In genomic region chr1:157781048-157781447, GRCh38 we compare ENCODE assay signal across 13 cellular contexts. TPM values are rescaled to one million over a fixed set of nuclear protein-coding genes. Genes with fewer than 3 reads are reported as not detected.
A peak's percentile ranks its signal among the peaks of the same experiment; 100 is the strongest.
DNase-seq lines count a peak whose midpoint lies in the region; ATAC-seq and TF ChIP-seq lines count a peak whose summit lies in the region.
"Had no signal": no experiment of that assay in that cellular context is flagged by ENCODE, and none has a peak within 500 bp of the region (broad histone marks: within the 10 kb centered on the region; RNA-seq: fewer than 3 reads in every experiment).

No MANE protein-coding gene starts in this region.

- peaks cover 1% of the 10 kb centered on the region for H3K9me3 Mint-ChIP-seq in memory B cell
- H3K9me3 Mint-ChIP-seq: central memory CD8-positive, alpha-beta T cell; neural crest cell had no signal

- TF ChIP-seq CTCF in uterus (IDR thresholded peaks at IDR 0.05) = no peak

- H3K4me1 ChIP-seq in uterus = no peaks in the 10 kb centered on the region
- H3K4me1 ChIP-seq: esophagus squamous epithelium had no signal

- no peak overlapping the region for H3K4me3 ChIP-seq in uterus
- H3K4me3 ChIP-seq: esophagus squamous epithelium had no signal

- peak overlapping the region; percentile 67 for H3K27ac Mint-ChIP-seq in memory B cell

- no peak for TF ChIP-seq POLR2A in uterus (IDR thresholded peaks at IDR 0.05)

- intact Hi-C loops in uterus (cut with DNase I; ENCODE audit: low total_unique reads) = no loop called here

- ATAC-seq in GM18909 (IDR thresholded peaks at IDR 0.05; ENCODE audit: poor library complexity, unreplicated experiment) (peak; percentile 61), GM21717 (IDR thresholded peaks at IDR 0.05; ENCODE audit: unreplicated experiment) (peak; percentile 66), HG03432 (IDR thresholded peaks at IDR 0.05; ENCODE audit: unreplicated experiment) (peak; percentile 67), memory B cell (ENCODE audit: low read depth) (peak; percentile 21), GM19324 (IDR thresholded peaks at IDR 0.05; ENCODE audit: low FRiP score, unreplicated experiment) (no peak)
- ATAC-seq: Panc1 had no signal

- H3K9me3 ChIP-seq in uterus = no peaks in the 10 kb centered on the region
- H3K9me3 ChIP-seq: esophagus squamous epithelium had no signal

- H3K4me1 Mint-ChIP-seq in memory B cell = peaks cover 63% of the 10 kb centered on the region

- H3K27me3 Mint-ChIP-seq in memory B cell = no peaks in the 10 kb centered on the region
- H3K27me3 Mint-ChIP-seq: central memory CD8-positive, alpha-beta T cell had no signal

- no peaks in the 10 kb centered on the region for H3K27me3 ChIP-seq in uterus
- H3K27me3 ChIP-seq: esophagus squamous epithelium had no signal

- no peaks in the 10 kb centered on the region for H3K36me3 ChIP-seq in uterus
- H3K36me3 ChIP-seq: esophagus squamous epithelium had no signal

- peaks cover 10% of the 10 kb centered on the region for H3K36me3 Mint-ChIP-seq in memory B cell

- H3K4me3 Mint-ChIP-seq in memory B cell = peak overlapping the region; percentile 56
- H3K4me3 Mint-ChIP-seq: central memory CD8-positive, alpha-beta T cell; neural crest cell had no signal

- DNase-seq in memory B cell (ENCODE audit: low spot score in 2 of 2) (no peak), uterus (no peak), ureter (ENCODE audit: low spot score) (no peak)
- DNase-seq: esophagus squamous epithelium, NCI-H1930 had no signal

- H3K27ac ChIP-seq in uterus = no peak overlapping the region
- H3K27ac ChIP-seq: esophagus squamous epithelium had no signal

RNA-seq across cellular contexts. Expression of gene FCRL2, which starts 4.1 kb away (rescaled TPM):
- total RNA-seq in uterus = under 1 TPM; 0.51 to 0.67 (median 0.57) TPM
- 0.42 TPM for total RNA-seq in ureter
- total RNA-seq: Daoy, neural crest cell had no signal

RNA-seq across cellular contexts. Expression of gene FCRL1, which starts 38.9 kb away (rescaled TPM):
- total RNA-seq in uterus (1 to 10 TPM in 1 of 4 donors, under 1 TPM in 1, not detected in 2; 0.27 to 1.1 TPM), ureter (0.21 TPM)
- total RNA-seq: Daoy, esophagus squamous epithelium, neural crest cell had no signal
